In the genomic region with DNA sequence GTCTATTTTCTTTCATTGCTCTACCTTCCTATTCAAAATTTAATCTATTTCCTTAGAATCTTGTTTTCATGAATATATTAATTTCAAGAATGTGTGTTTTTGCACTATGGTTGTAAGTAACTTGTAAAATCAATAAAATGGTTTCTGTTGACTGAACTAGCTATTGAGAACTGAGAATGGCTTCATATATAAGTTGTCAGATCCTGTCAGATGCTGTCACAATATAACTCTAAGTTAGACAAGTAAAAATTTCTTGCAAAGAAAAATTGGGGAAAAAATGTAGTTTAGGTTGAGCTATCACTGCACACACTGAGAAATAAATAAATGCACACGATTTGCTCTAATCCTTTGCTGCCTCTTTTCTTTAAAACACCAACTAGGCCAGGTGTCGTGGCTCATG, we compare ENCODE assay signal across 6 cellular contexts.
"Had no signal": no experiment of that assay in that cellular context is flagged by ENCODE, and none has a peak within 500 bp of the region (broad histone marks: within the 10 kb centered on the region; RNA-seq: fewer than 3 reads in every experiment).

No MANE protein-coding gene starts in this region.

- H3K4me3 ChIP-seq: K562 had no signal

- H3K9ac ChIP-seq: KMS-11 had no signal

- DNase-seq: IMR-90, KBM-7, KG1 had no signal

- H3K27ac ChIP-seq: HL-60, KMS-11 had no signal

- H3K4me2 ChIP-seq: KMS-11 had no signal
